In the genomic region with DNA sequence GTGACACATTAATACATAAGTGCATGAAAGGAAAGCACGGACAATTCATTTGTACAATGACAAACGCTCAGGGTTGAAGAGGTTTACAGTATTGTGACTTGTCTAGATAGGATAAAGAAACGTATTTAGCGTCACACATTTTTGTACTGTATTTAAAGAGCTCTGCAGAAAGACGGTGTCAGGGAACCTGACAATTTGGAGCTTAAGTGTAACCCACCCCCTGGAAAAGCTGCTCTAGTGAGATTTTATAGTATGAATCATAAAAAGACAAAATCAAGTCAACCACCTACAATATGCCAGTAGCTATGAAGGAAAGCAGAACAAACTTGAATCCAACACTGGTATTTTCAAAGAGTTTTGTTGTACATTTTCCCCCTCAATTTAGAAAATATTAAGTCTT, we compare ENCODE assay signal across 8 cellular contexts. TPM values are rescaled to one million over a fixed set of nuclear protein-coding genes. Genes with fewer than 3 reads are reported as not detected.
A peak's percentile ranks its signal among the peaks of the same experiment; 100 is the strongest.
DNase-seq lines count a peak whose midpoint lies in the region; ATAC-seq and TF ChIP-seq lines count a peak whose summit lies in the region.

No MANE protein-coding gene starts in this region.

- peaks cover 86% of the 10 kb centered on the region for H3K4me1 Mint-ChIP-seq in activated T-cell treated with anti-CD3 and anti-CD28 coated beads, Interleukin-2, amount 50 U/mL, for 72 hours (ENCODE audit: low read depth)
- H3K4me1 Mint-ChIP-seq in activated T-helper 2 cell treated with anti-CD3 and anti-CD28 coated beads, Interferon-gamma antibody, Interleukin-2, Interleukin-4, amounts not matched to agents 10 μg/mL and 5 μg/mL and 100 μg/mL, durations not matched to agents 14 hours and 24 hours and 36 hours (ENCODE audit: low read depth) = peaks cover 76% of the 10 kb centered on the region
- peaks cover 94 to 97% of the 10 kb centered on the region in 2 donors for H3K4me1 Mint-ChIP-seq in immature natural killer cell

- H3K27ac Mint-ChIP-seq in activated T-cell treated with anti-CD3 and anti-CD28 coated beads, Interleukin-2, amount 50 U/mL, for 72 hours = peak overlapping the region; percentile 100
- peak overlapping the region; percentile 56 for H3K27ac Mint-ChIP-seq in activated T-helper 2 cell treated with anti-CD3 and anti-CD28 coated beads, Interferon-gamma antibody, Interleukin-2, Interleukin-4, amounts not matched to agents 10 μg/mL and 5 μg/mL and 100 μg/mL, durations not matched to agents 14 hours and 24 hours and 36 hours
- H3K27ac Mint-ChIP-seq in immature natural killer cell = peak overlapping the region; percentile 6 to 84 (median 34)

- H3K36me3 ChIP-seq in thoracic aorta = peaks cover 8% of the 10 kb centered on the region

- H3K4me3 Mint-ChIP-seq in activated T-cell treated with anti-CD3 and anti-CD28 coated beads, Interleukin-2, amount 50 U/mL, for 72 hours = peak overlapping the region; percentile 94 to 97
- H3K4me3 Mint-ChIP-seq in activated T-helper 2 cell treated with anti-CD3 and anti-CD28 coated beads, Interferon-gamma antibody, Interleukin-2, Interleukin-4, amounts not matched to agents 10 μg/mL and 5 μg/mL and 100 μg/mL, durations not matched to agents 14 hours and 24 hours and 36 hours (ENCODE audit: low read depth) = peak overlapping the region; percentile 98
- peak overlapping the region; percentile 65 to 100 (median 91) for H3K4me3 Mint-ChIP-seq in immature natural killer cell

- H3K9me3 ChIP-seq in thoracic aorta = no peaks in the 10 kb centered on the region

- no peak for DNase-seq in activated T-cell treated with anti-CD3 and anti-CD28 coated beads, Interleukin-2, amount 50 U/mL, for 72 hours
- DNase-seq in activated T-cell treated with anti-CD3 and anti-CD28 coated beads, Interleukin-2, amount 50 U/mL, for 48 hours = no peak
- DNase-seq in activated T-helper 2 cell treated with anti-CD3 and anti-CD28 coated beads, Interferon-gamma antibody, Interleukin-2, Interleukin-4, amounts not matched to agents 10 μg/mL and 5 μg/mL and 100 μg/mL, durations not matched to agents 14 hours and 24 hours and 36 hours (ENCODE audit: low spot score) = no peak
- DNase-seq in immature natural killer cell = no peak
- no peak for DNase-seq in thoracic aorta (ENCODE audit: low spot score)
- DNase-seq in SKM-1 (lab: John Stamatoyannopoulos, UW; ENCODE audit: unreplicated experiment) = no peak
- DNase-seq in NCI-H748 treated with DMSO at 0.1 percent for 48 hours (lab: John Stamatoyannopoulos, UW) = no peak
- no peak for DNase-seq in GM13977 (ENCODE audit: low spot score)

- in situ Hi-C loops in GM13977 (cut with MboI; ENCODE audit: low pct_unique_long_range_greater_than_20kb, low sequenced_read_pairs, unreplicated experiment) = no loop called here

- peak overlapping the region in 1 of 2 donors; percentile 13 for H3K27ac ChIP-seq in thoracic aorta

- H3K4me3 ChIP-seq in thoracic aorta = peak overlapping the region; percentile 80

- H3K9me3 Mint-ChIP-seq in activated T-cell treated with anti-CD3 and anti-CD28 coated beads, Interleukin-2, amount 50 U/mL, for 72 hours = no peaks in the 10 kb centered on the region
- H3K9me3 Mint-ChIP-seq in activated T-helper 2 cell treated with anti-CD3 and anti-CD28 coated beads, Interferon-gamma antibody, Interleukin-2, Interleukin-4, amounts not matched to agents 10 μg/mL and 5 μg/mL and 100 μg/mL, durations not matched to agents 14 hours and 24 hours and 36 hours = no peaks in the 10 kb centered on the region
- no peaks in the 10 kb centered on the region for H3K9me3 Mint-ChIP-seq in immature natural killer cell

- TF ChIP-seq CTCF in thoracic aorta (IDR thresholded peaks at IDR 0.05) (no peak), GM13977 (IDR thresholded peaks at IDR 0.05; ENCODE audit: extremely low read depth, insufficient read depth, missing control alignments) (no peak)

- peaks cover 74 to 76% of the 10 kb centered on the region in 2 donors for H3K4me1 ChIP-seq in thoracic aorta (ENCODE audit: control insufficient read depth in 1 of 2, low read depth in 2 of 2)

- peak in 1 of 2 donors; percentile 16 for ATAC-seq in activated T-cell treated with anti-CD3 and anti-CD28 coated beads, Interleukin-2, amount 50 U/mL, for 72 hours (replicated peaks in 1 of 2)
- ATAC-seq in thoracic aorta (ENCODE audit: insufficient number of reproducible peaks, low FRiP score, low read depth) = no peak

- intact Hi-C loops in activated T-helper 2 cell treated with anti-CD3 and anti-CD28 coated beads, Interferon-gamma antibody, Interleukin-2, Interleukin-4, amounts not matched to agents 10 μg/mL and 5 μg/mL and 100 μg/mL, durations not matched to agents 14 hours and 24 hours and 36 hours (cut with micrococcal nuclease) = loop anchor here (10.0 kb wide), 2 partner anchors 107 to 1203 kb away; partner anchors contain the start of genes IGF2BP2 and RPL39L

- no peaks in the 10 kb centered on the region for H3K27me3 Mint-ChIP-seq in activated T-cell treated with anti-CD3 and anti-CD28 coated beads, Interleukin-2, amount 50 U/mL, for 72 hours (ENCODE audit: low read depth)
- no peaks in the 10 kb centered on the region for H3K27me3 Mint-ChIP-seq in activated T-helper 2 cell treated with anti-CD3 and anti-CD28 coated beads, Interferon-gamma antibody, Interleukin-2, Interleukin-4, amounts not matched to agents 10 μg/mL and 5 μg/mL and 100 μg/mL, durations not matched to agents 14 hours and 24 hours and 36 hours (ENCODE audit: low read depth)
- peaks cover 5 to 22% (median 7%) of the 10 kb centered on the region in 3 donors for H3K27me3 Mint-ChIP-seq in immature natural killer cell (ENCODE audit: low read depth in 3 of 3)

- H3K36me3 Mint-ChIP-seq in activated T-cell treated with anti-CD3 and anti-CD28 coated beads, Interleukin-2, amount 50 U/mL, for 72 hours (ENCODE audit: insufficient read depth in 2 of 2) = peaks cover 29 to 79% of the 10 kb centered on the region in 2 donors
- H3K36me3 Mint-ChIP-seq in activated T-helper 2 cell treated with anti-CD3 and anti-CD28 coated beads, Interferon-gamma antibody, Interleukin-2, Interleukin-4, amounts not matched to agents 10 μg/mL and 5 μg/mL and 100 μg/mL, durations not matched to agents 14 hours and 24 hours and 36 hours (ENCODE audit: low read depth) = peaks cover 93% of the 10 kb centered on the region
- peaks cover 3 to 9% (median 6%) of the 10 kb centered on the region in 3 donors for H3K36me3 Mint-ChIP-seq in immature natural killer cell

- no peaks in the 10 kb centered on the region for H3K27me3 ChIP-seq in thoracic aorta (replicated peaks; ENCODE audit: insufficient read depth)

RNA-seq across cellular contexts. Expression of gene TRA2B, which starts 5.6 kb away (rescaled TPM):
- total RNA-seq in activated T-cell treated with anti-CD3 and anti-CD28 coated beads, Interleukin-2, amount 50 U/mL, for 72 hours = 100 to 1,000 TPM; 215 to 233 TPM
- total RNA-seq in activated T-helper 2 cell treated with anti-CD3 and anti-CD28 coated beads, Interferon-gamma antibody, Interleukin-2, Interleukin-4, amounts not matched to agents 10 μg/mL and 5 μg/mL and 100 μg/mL, durations not matched to agents 14 hours and 24 hours and 36 hours = 277 and 282 TPM in 2 replicates
- polyA plus RNA-seq in immature natural killer cell = 100 to 1,000 TPM; 133 to 223 (median 191) TPM
- total RNA-seq in thoracic aorta = 100 to 1,000 TPM; 137 to 267 TPM

Comparison
In these comparisons a context has a peak if more than half of its experiments do, and no peak if none do; other contexts are left out.
1. H3K27ac Mint-ChIP-seq: peak in every context shown above with its lines; median percentile 100 in activated T-cell treated with anti-CD3 and anti-CD28 coated beads, Interleukin-2, amount 50 U/mL, for 72 hours; 56 in activated T-helper 2 cell treated with anti-CD3 and anti-CD28 coated beads, Interferon-gamma antibody, Interleukin-2, Interleukin-4, amounts not matched to agents 10 μg/mL and 5 μg/mL and 100 μg/mL, durations not matched to agents 14 hours and 24 hours and 36 hours; 34 in immature natural killer cell.